ENCODE assay signal across 19 cellular contexts in the genomic region with DNA sequence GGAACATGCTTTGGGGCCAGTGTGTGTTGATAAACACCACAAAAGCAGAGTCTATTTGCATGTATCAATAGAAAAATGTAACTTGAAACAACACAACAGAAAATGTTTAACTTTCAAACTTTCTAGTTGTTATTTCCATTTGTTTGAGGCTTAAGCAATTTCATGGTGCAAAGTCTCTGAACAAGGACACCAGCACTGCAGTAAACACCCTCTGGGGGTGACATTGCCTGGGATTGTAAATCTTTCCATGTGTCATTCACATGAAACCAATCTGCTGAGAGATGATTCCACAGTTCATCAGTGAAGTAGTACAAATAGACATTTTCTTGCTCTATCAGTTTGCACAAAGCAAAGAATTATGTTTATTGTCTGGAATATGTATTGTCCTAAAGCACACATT.
"Had no signal": no experiment of that assay in that cellular context is flagged by ENCODE, and none has a peak within 500 bp of the region (broad histone marks: within the 10 kb centered on the region; RNA-seq: fewer than 3 reads in every experiment).

No MANE protein-coding gene starts in this region.

- H3K27me3 ChIP-seq: adrenal gland, suprapubic skin had no signal

- H3K36me3 ChIP-seq: adrenal gland, suprapubic skin had no signal

- H3K9me3 ChIP-seq: adrenal gland, suprapubic skin had no signal

- H3K4me1 Mint-ChIP-seq: activated CD4-positive, alpha-beta T cell treated with anti-CD3 and anti-CD28 coated beads, Interleukin-2, amount 10 ng/mL, durations not matched to agents 7 days and 5 days; activated T-helper 17 cell treated with anti-CD3 and anti-CD28 coated beads, Interleukin-2, amount 50 U/mL, for 72 hours had no signal

- H3K27me3 Mint-ChIP-seq: activated T-helper 17 cell treated with anti-CD3 and anti-CD28 coated beads, Interleukin-2, amount 50 U/mL, for 72 hours; dendritic cell treated with granulocyte-macrophage colony-stimulating factor and Interleukin-4, amounts not matched to agents 40 ng/mL and 50 ng/mL, for 4 days; effector memory CD8-positive, alpha-beta T cell had no signal

- H3K4me3 Mint-ChIP-seq: activated CD4-positive, alpha-beta T cell treated with anti-CD3 and anti-CD28 coated beads, Interleukin-2, amount 10 ng/mL, durations not matched to agents 7 days and 5 days; activated naive CD4-positive, alpha-beta T cell treated with anti-CD3 and anti-CD28 coated beads for 36 hours; activated T-helper 17 cell treated with anti-CD3 and anti-CD28 coated beads, Interleukin-2, amount 50 U/mL, for 72 hours; dendritic cell treated with granulocyte-macrophage colony-stimulating factor and Interleukin-4, amounts not matched to agents 40 ng/mL and 50 ng/mL, for 4 days; effector memory CD8-positive, alpha-beta T cell; natural killer cell treated with Interleukin-12 subunit alpha and Interleukin-12 subunit beta and Interleukin-15 and Interleukin-18, amount 100 ng/mL, for 72 hours; T-helper 1 cell treated with Interleukin-12 subunit alpha and Interleukin-12 subunit beta and Interleukin-4 antibody, amounts not matched to agents 30 μg/mL and 1 μg/mL, for 36 hours; type B pancreatic cell had no signal

- H3K27ac Mint-ChIP-seq: activated CD4-positive, alpha-beta T cell treated with anti-CD3 and anti-CD28 coated beads, Interleukin-2, amount 10 ng/mL, durations not matched to agents 7 days and 5 days; activated naive CD4-positive, alpha-beta T cell treated with anti-CD3 and anti-CD28 coated beads for 36 hours; activated T-helper 17 cell treated with anti-CD3 and anti-CD28 coated beads, Interleukin-2, amount 50 U/mL, for 72 hours; dendritic cell treated with granulocyte-macrophage colony-stimulating factor and Interleukin-4, amounts not matched to agents 40 ng/mL and 50 ng/mL, for 4 days; effector memory CD8-positive, alpha-beta T cell; natural killer cell treated with Interleukin-12 subunit alpha and Interleukin-12 subunit beta and Interleukin-15 and Interleukin-18, amount 100 ng/mL, for 72 hours; T-helper 1 cell treated with Interleukin-12 subunit alpha and Interleukin-12 subunit beta and Interleukin-4 antibody, amounts not matched to agents 30 μg/mL and 1 μg/mL, for 36 hours; type B pancreatic cell had no signal

- H3K4me3 ChIP-seq: adrenal gland, suprapubic skin had no signal

- H3K4me1 ChIP-seq: adrenal gland, suprapubic skin had no signal

- DNase-seq: activated CD4-positive, alpha-beta T cell treated with anti-CD3 and anti-CD28 coated beads, Interleukin-2, amount 10 ng/mL, durations not matched to agents 7 days and 5 days; activated CD4-positive, CD25-positive, alpha-beta regulatory T cell; activated CD8-positive, alpha-beta memory T cell treated with anti-CD3 and anti-CD28 coated beads for 24 hours; activated naive CD4-positive, alpha-beta T cell treated with anti-CD3 and anti-CD28 coated beads for 36 hours; activated T-cell treated with anti-CD3 and anti-CD28 coated beads for 4 hours; adrenal gland; effector memory CD8-positive, alpha-beta T cell; erythroblast; left colon; occipital lobe; stimulated activated CD4-positive, alpha-beta T cell treated with anti-CD3 and anti-CD28 coated beads, Interleukin-2, amount 100 ng/mL, for 48 hours; stimulated activated CD8-positive, alpha-beta memory T cell treated with anti-CD3 and anti-CD28 coated beads, Interleukin-4, amount 100 ng/mL, for 48 hours; stimulated activated naive CD8-positive, alpha-beta T cell treated with anti-CD3 and anti-CD28 coated beads, Interleukin-15, Interleukin-2, amounts not matched to agents 100 U/mL and 50 U/mL, for 24 hours had no signal

- ATAC-seq: activated T-helper 17 cell treated with anti-CD3 and anti-CD28 coated beads, Interleukin-2, amount 50 U/mL, for 72 hours; effector memory CD8-positive, alpha-beta T cell; left colon; natural killer cell treated with Interleukin-12 subunit alpha and Interleukin-12 subunit beta and Interleukin-15 and Interleukin-18, amount 100 ng/mL, for 72 hours; stimulated activated naive CD8-positive, alpha-beta T cell treated with anti-CD3 and anti-CD28 coated beads, Interleukin-15, Interleukin-2, amounts not matched to agents 100 U/mL and 50 U/mL, for 24 hours had no signal

- H3K27ac ChIP-seq: adrenal gland, suprapubic skin had no signal

- H3K36me3 Mint-ChIP-seq: natural killer cell treated with Interleukin-12 subunit alpha and Interleukin-12 subunit beta and Interleukin-15 and Interleukin-18, amount 100 ng/mL, for 72 hours; type B pancreatic cell had no signal

- H3K9me3 Mint-ChIP-seq: activated CD4-positive, alpha-beta T cell treated with anti-CD3 and anti-CD28 coated beads, Interleukin-2, amount 10 ng/mL, durations not matched to agents 7 days and 5 days; activated naive CD4-positive, alpha-beta T cell treated with anti-CD3 and anti-CD28 coated beads for 36 hours; activated T-helper 17 cell treated with anti-CD3 and anti-CD28 coated beads, Interleukin-2, amount 50 U/mL, for 72 hours; dendritic cell treated with granulocyte-macrophage colony-stimulating factor and Interleukin-4, amounts not matched to agents 40 ng/mL and 50 ng/mL, for 4 days; effector memory CD8-positive, alpha-beta T cell; natural killer cell treated with Interleukin-12 subunit alpha and Interleukin-12 subunit beta and Interleukin-15 and Interleukin-18, amount 100 ng/mL, for 72 hours; T-helper 1 cell treated with Interleukin-12 subunit alpha and Interleukin-12 subunit beta and Interleukin-4 antibody, amounts not matched to agents 30 μg/mL and 1 μg/mL, for 36 hours; type B pancreatic cell had no signal
